In genomic region chr1:91724644-91725043, GRCh38 we compare ENCODE assay signal across 26 cellular contexts.
DNase-seq lines count a peak whose midpoint lies in the region; ATAC-seq, FAIRE-seq and TF ChIP-seq lines count a peak whose summit lies in the region.
"Had no signal": no experiment of that assay in that cellular context is flagged by ENCODE, and none has a peak within 500 bp of the region (broad histone marks: within the 10 kb centered on the region; RNA-seq: fewer than 3 reads in every experiment).

No MANE protein-coding gene starts in this region.

- H3K4me1 ChIP-seq in right atrium auricular region = peaks cover 0 to 35% of the 10 kb centered on the region in 2 donors
- H3K4me1 ChIP-seq in mesenchymal stem cell (ENCODE audit: control insufficient read depth, insufficient read depth, low read depth, low read length) = peaks cover 1% of the 10 kb centered on the region
- peaks cover 0 to 44% (median 0%) of the 10 kb centered on the region in 4 donors for H3K4me1 ChIP-seq in stomach
- peaks cover 0 to 4% of the 10 kb centered on the region in 2 donors for H3K4me1 ChIP-seq in small intestine (ENCODE audit: control insufficient read depth in 2 of 2, insufficient read depth in 1 of 2, low read depth in 1 of 2, low read length in 1 of 2)

- H3K27me3 ChIP-seq in right atrium auricular region = no peaks in the 10 kb centered on the region
- no peaks in the 10 kb centered on the region for H3K27me3 ChIP-seq in mesenchymal stem cell (ENCODE audit: control insufficient read depth in 1 of 2, insufficient read depth in 1 of 2, low read length in 2 of 2)
- H3K27me3 ChIP-seq in stomach = no peaks in the 10 kb centered on the region
- H3K27me3 ChIP-seq in small intestine (ENCODE audit: control insufficient read depth in 2 of 2, insufficient read depth in 2 of 2, low read length in 2 of 2) = no peaks in the 10 kb centered on the region
- H3K27me3 ChIP-seq: left lung had no signal

- TF ChIP-seq CTCF in right atrium auricular region (IDR thresholded peaks at IDR 0.05) (no peak), stomach (IDR thresholded peaks at IDR 0.05) (no peak)

- H2BK120ac ChIP-seq in mesenchymal stem cell (ENCODE audit: low read depth, low read length) = no peak overlapping the region

- H3K9me3 ChIP-seq in right atrium auricular region (no peaks in the 10 kb centered on the region), mesenchymal stem cell (ENCODE audit: control insufficient read depth, low read length) (no peaks in the 10 kb centered on the region), stomach (no peaks in the 10 kb centered on the region), small intestine (ENCODE audit: control insufficient read depth, low read depth) (no peaks in the 10 kb centered on the region)
- H3K9me3 ChIP-seq: left lung had no signal

- H3K36me3 ChIP-seq in right atrium auricular region (peaks cover 15% of the 10 kb centered on the region), mesenchymal stem cell (ENCODE audit: control insufficient read depth in 1 of 2, insufficient read depth in 2 of 2, low read depth in 1 of 2, low read length in 2 of 2) (peaks cover 8 to 91% of the 10 kb centered on the region in 2 experiments), stomach (peaks cover 0 to 30% (median 26%) of the 10 kb centered on the region in 4 donors), small intestine (ENCODE audit: control insufficient read depth in 2 of 2, insufficient read depth in 2 of 2, low read length in 2 of 2) (no peaks in the 10 kb centered on the region)

- no peak for FAIRE-seq in small intestine (lab: Jason Lieb, UNC)
- FAIRE-seq: GM12878 had no signal

- H3K9ac ChIP-seq in mesenchymal stem cell (ENCODE audit: low read length) = peak overlapping the region; percentile 87

- TF ChIP-seq POLR2A in stomach (IDR thresholded peaks at IDR 0.05) = no peak

- H3K23ac ChIP-seq in mesenchymal stem cell (ENCODE audit: low read length in 2 of 2) = no peak overlapping the region

- H3K27ac ChIP-seq in right atrium auricular region (peak overlapping the region; percentile 10 to 87), mesenchymal stem cell (ENCODE audit: low read length, poor library complexity, severe bottlenecking) (no peak overlapping the region), stomach (peak overlapping the region in 4 of 5 donors; percentile 64 to 86 (median 82)), small intestine (ENCODE audit: low read depth in 1 of 2, low read length in 1 of 2) (peak overlapping the region in 1 of 2 donors; percentile 30)
- H3K27ac ChIP-seq: RWPE1 had no signal

- no peak overlapping the region for H2BK15ac ChIP-seq in mesenchymal stem cell (ENCODE audit: low read depth, poor library complexity, severe bottlenecking)

- H3K14ac ChIP-seq in mesenchymal stem cell (ENCODE audit: low read length in 2 of 2) = no peak overlapping the region

- no peak overlapping the region for H2AK5ac ChIP-seq in mesenchymal stem cell (ENCODE audit: low read length, severe bottlenecking)

- H3K4me3 ChIP-seq in right atrium auricular region (no peak overlapping the region), mesenchymal stem cell (ENCODE audit: insufficient read depth in 1 of 2, low read depth in 1 of 2, low read length in 2 of 2) (no peak overlapping the region), stomach (no peak overlapping the region), small intestine (ENCODE audit: low read depth in 1 of 2, low read length in 2 of 2) (no peak overlapping the region)
- H3K4me3 ChIP-seq: GM12878, GM23248, left lung had no signal

- H3K79me1 ChIP-seq in mesenchymal stem cell (replicated peaks; ENCODE audit: low read length, poor library complexity, severe bottlenecking) = peaks cover 3% of the 10 kb centered on the region

- no peak for DNase-seq in right atrium auricular region (ENCODE audit: low spot score)
- no peak for DNase-seq in Right ventricle myocardium inferior (ENCODE audit: missing footprints)
- no peak for DNase-seq in mesenchymal stem cell
- DNase-seq in stomach = no peak
- no peak for DNase-seq in stimulated activated naive CD4-positive, alpha-beta T cell (lab: John Stamatoyannopoulos, UW)
- no peak for DNase-seq in NCI-H1694 treated with DMSO at 0.1 percent for 48 hours (lab: John Stamatoyannopoulos, UW)
- DNase-seq in small intestine = no peak
- DNase-seq: activated CD4-positive, alpha-beta memory T cell treated with anti-CD3 and anti-CD28 coated beads for 36 hours; activated CD4-positive, CD25-positive, alpha-beta regulatory T cell treated with anti-CD3 and anti-CD28 coated beads, Interleukin-2, amount 50 U/mL, for 72 hours; activated CD8-positive, alpha-beta memory T cell treated with anti-CD3 and anti-CD28 coated beads, Interleukin-2, amount 50 U/mL, for 48 hours; aorta; caudate nucleus; CD8-positive, alpha-beta T cell; GM23248; left lung; midbrain; MV-4-11; NCI-H146; NCI-H446 treated with DMSO at 0.1 percent for 48 hours; NCI-H82; stimulated activated naive CD8-positive, alpha-beta T cell treated with anti-CD3 and anti-CD28 coated beads, Interleukin-15, Interleukin-2, amounts not matched to agents 100 U/mL and 50 U/mL, for 24 hours; T-helper 17 cell had no signal

- 83% methylated on average over 1 of the region's 2 CpGs for WGBS in mesenchymal stem cell
- 65 to 100% (median 71%) methylated on average over 2 of the region's 2 CpGs for whole genome bisulfite sequencing in stomach, 5 donors
- WGBS in small intestine, 3 donors = 76 to 99% (median 96%) methylated on average over 2 of the region's 2 CpGs

- intact Hi-C loops in Right ventricle myocardium inferior (cut with DNase I) = no loop called here
- intact Hi-C loops in stomach (cut with DNase I; ENCODE audit: low total_unique reads) = no loop called here

- H2AFZ ChIP-seq in mesenchymal stem cell (ENCODE audit: low read depth, low read length) = no peak overlapping the region
- H2AFZ ChIP-seq: GM23248 had no signal

- H4K91ac ChIP-seq in mesenchymal stem cell (ENCODE audit: low read length) = no peak overlapping the region

- no peak overlapping the region for H2BK12ac ChIP-seq in mesenchymal stem cell (ENCODE audit: low read length in 2 of 2)

- H3K4me2 ChIP-seq in mesenchymal stem cell (ENCODE audit: low read length, poor library complexity, severe bottlenecking) = no peak overlapping the region

- no peak overlapping the region for H3K18ac ChIP-seq in mesenchymal stem cell (ENCODE audit: low read depth in 1 of 2, low read length in 2 of 2)

- no peak overlapping the region for H4K8ac ChIP-seq in mesenchymal stem cell (ENCODE audit: low read length)

- ATAC-seq in Right ventricle myocardium inferior = no peak
- ATAC-seq in GM19035 (IDR thresholded peaks at IDR 0.05; ENCODE audit: unreplicated experiment) = no peak
- ATAC-seq: activated naive CD4-positive, alpha-beta T cell treated with anti-CD3 and anti-CD28 coated beads, Interleukin-2, amount 50 U/mL, for 72 hours; CD8-positive, alpha-beta T cell; GM12878; left lung; stimulated activated naive CD8-positive, alpha-beta T cell treated with anti-CD3 and anti-CD28 coated beads, Interleukin-15, Interleukin-2, amounts not matched to agents 100 U/mL and 50 U/mL, for 24 hours; T-helper 17 cell had no signal

- TF ChIP-seq EP300 in stomach (IDR thresholded peaks at IDR 0.05) = no peak

- no peak overlapping the region for H2BK5ac ChIP-seq in mesenchymal stem cell (ENCODE audit: low read depth, low read length, poor library complexity, severe bottlenecking)

- H3K4ac ChIP-seq in mesenchymal stem cell (ENCODE audit: low read depth in 1 of 2, low read length in 2 of 2) = no peak overlapping the region
